Comparison of ENCODE assay signal across 22 cellular contexts in genomic region chrX:57640674-57641016, GRCh38. TPM values are rescaled to one million over a fixed set of nuclear protein-coding genes. Genes with fewer than 3 reads are reported as not detected.
"Had no signal": no experiment of that assay in that cellular context is flagged by ENCODE, and none has a peak within 500 bp of the region (broad histone marks: within the 10 kb centered on the region; RNA-seq: fewer than 3 reads in every experiment).

No MANE protein-coding gene starts in this region.

- H3K4me3 ChIP-seq: K562 had no signal

- ATAC-seq: K562 had no signal

- H3K9me3 ChIP-seq: SK-N-SH had no signal

- H3K27ac ChIP-seq: KMS-11 had no signal

- DNase-seq: Kasumi-1, MM.1S, NCI-H1092 treated with DMSO at 0.1 percent for 48 hours, NCI-H1436, NCI-H187, NCI-H2029, NCI-H2081 treated with DMSO at 0.1 percent for 48 hours, NCI-H2171, NCI-H226, NCI-H446, NCI-H510A, NCI-H524 treated with DMSO at 0.1 percent for 48 hours, NCI-H69, NCI-H774, RPMI8226, SHP77, SK-N-SH had no signal

RNA-seq across cellular contexts. Expression of gene NLRP2B, which starts 39.4 kb away (rescaled TPM):
- total RNA-seq: HT1080, K562, M059J, SK-MEL-5 had no signal
